8 cellular contexts compared by ENCODE assay signal in the genomic region with DNA sequence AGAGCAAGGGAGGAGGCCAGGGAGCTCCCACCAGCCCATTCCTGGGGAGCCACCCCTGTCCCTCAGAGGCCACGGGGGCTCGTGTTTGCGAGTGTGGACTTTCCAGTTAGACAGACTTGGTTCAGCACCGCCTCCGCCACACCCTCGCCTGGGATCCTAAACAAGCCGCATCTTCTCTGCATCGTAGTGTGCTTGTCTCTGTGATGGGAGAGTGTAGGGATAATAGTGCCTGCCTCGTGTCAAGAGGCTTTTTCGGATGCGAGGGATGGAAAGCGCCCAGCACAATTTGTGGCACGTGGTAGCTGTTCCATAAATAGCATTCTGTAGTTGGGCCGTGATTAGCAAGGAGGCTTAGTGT. TPM values are rescaled to one million over a fixed set of nuclear protein-coding genes. Genes with fewer than 3 reads are reported as not detected.
DNase-seq lines count a peak whose midpoint lies in the region; ATAC-seq and TF ChIP-seq lines count a peak whose summit lies in the region.

No MANE protein-coding gene starts in this region.

- H3K4me3 ChIP-seq in BLaER1: no peak overlapping the region
- H3K4me3 ChIP-seq in ovary: no peak overlapping the region

- H3K36me3 ChIP-seq in BLaER1: no peaks in the 10 kb centered on the region
- H3K36me3 ChIP-seq in ovary: no peaks in the 10 kb centered on the region

- TF ChIP-seq POLR2A in ovary (IDR thresholded peaks at IDR 0.05): no peak

- H3K27me3 Mint-ChIP-seq in T-helper 17 cell: no peaks in the 10 kb centered on the region

- TF ChIP-seq CTCF in ovary (IDR thresholded peaks at IDR 0.05): no peak

- no peaks in the 10 kb centered on the region for H3K9me3 ChIP-seq in BLaER1
- no peaks in the 10 kb centered on the region for H3K9me3 ChIP-seq in T-helper 17 cell (ENCODE audit: control insufficient read depth, low read length, poor library complexity, severe bottlenecking)
- no peaks in the 10 kb centered on the region for H3K9me3 ChIP-seq in ovary

- WGBS in ovary, 3 donors: 8 to 20% (median 9%) methylated on average over 14 of the region's 14 CpGs

- H3K36me3 Mint-ChIP-seq in T-helper 17 cell (ENCODE audit: low read depth): no peaks in the 10 kb centered on the region

- H3K27ac Mint-ChIP-seq in T-helper 17 cell: no peak overlapping the region

- H3K4me1 ChIP-seq in BLaER1 (peaks cover 20% of the 10 kb centered on the region), ovary (ENCODE audit: insufficient read depth) (peaks cover 4% of the 10 kb centered on the region)

- peaks cover 16% of the 10 kb centered on the region for H3K4me1 Mint-ChIP-seq in T-helper 17 cell

- ATAC-seq in T-helper 17 cell (no peak), Right ventricle myocardium superior (ENCODE audit: poor library complexity) (peak; percentile 57), GM21381 (IDR thresholded peaks at IDR 0.05; ENCODE audit: unreplicated experiment) (no peak)

- intact Hi-C loops in Right ventricle myocardium superior (cut with DNase I) (loop anchor here (5.0 kb wide), 1 partner anchor 41 kb away; no protein-coding TSS in a partner anchor), ovary (cut with DNase I) (no loop called here)

- DNase-seq in T-helper 17 cell (no peak), Right ventricle myocardium superior (no peak), ovary (no peak), NOMO-1 treated with DMSO at 0.1 percent for 48 hours (lab: John Stamatoyannopoulos, UW; ENCODE audit: unreplicated experiment) (no peak), Kasumi-1 (lab: John Stamatoyannopoulos, UW) (no peak)
- DNase-seq in activated CD4-positive, alpha-beta T cell treated with anti-CD3 and anti-CD28 coated beads for 1 hour: no peak

- H3K27ac ChIP-seq in BLaER1: no peak overlapping the region
- H3K27ac ChIP-seq in ovary: peak overlapping the region; percentile 81 to 97

- peaks cover 30% of the 10 kb centered on the region for H4K20me1 ChIP-seq in BLaER1

- H3K4me3 Mint-ChIP-seq in T-helper 17 cell: peak overlapping the region; percentile 80

- H3K27me3 ChIP-seq in BLaER1: peaks cover 19% of the 10 kb centered on the region
- no peaks in the 10 kb centered on the region for H3K27me3 ChIP-seq in ovary

- TF ChIP-seq EP300 in ovary (IDR thresholded peaks at IDR 0.05): no peak

- H3K9ac ChIP-seq in BLaER1: no peak overlapping the region

- peak overlapping the region; percentile 88; the same call in 1 of the 2 replicates for H3K4me2 ChIP-seq in BLaER1

RNA-seq across cellular contexts. Expression of a gene that starts 1.3 kb away (rescaled TPM):
- total RNA-seq in T-helper 17 cell (10 to 100 TPM; 18.2 to 22.6 TPM), Right ventricle myocardium superior (107 TPM), ovary (10 to 100 TPM; 15.0 to 64.8 (median 48.7) TPM)
- polyA plus RNA-seq in ovary: 10 to 100 TPM; 17.9 to 27.5 TPM
